ENCODE assay signal across 10 cellular contexts in the genomic region with DNA sequence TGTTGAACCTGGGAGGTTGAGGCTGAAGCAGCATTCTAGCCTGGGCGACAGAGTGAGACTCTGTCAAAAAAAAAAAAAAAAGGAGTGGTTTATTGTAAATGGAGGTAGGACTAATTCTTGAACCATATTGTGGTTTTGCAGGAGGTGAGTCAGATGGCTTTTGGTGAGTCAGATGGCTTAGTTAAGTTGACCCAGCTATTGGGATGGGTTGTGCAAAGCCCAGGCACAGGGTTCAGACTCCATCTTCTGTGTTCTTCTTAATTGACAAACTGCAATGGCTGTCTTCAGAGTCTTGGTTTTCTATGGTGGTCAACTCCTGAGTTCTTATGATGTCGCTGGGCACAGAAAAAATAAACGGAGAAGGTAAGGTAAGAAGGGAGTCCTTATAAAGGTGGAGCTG.
DNase-seq lines count a peak whose midpoint lies in the region; FAIRE-seq and TF ChIP-seq lines count a peak whose summit lies in the region.
"Had no signal": no experiment of that assay in that cellular context is flagged by ENCODE, and none has a peak within 500 bp of the region (broad histone marks: within the 10 kb centered on the region; RNA-seq: fewer than 3 reads in every experiment).

No MANE protein-coding gene starts in this region.

- H3K4me3 ChIP-seq in adipocyte (ENCODE audit: low read length) (no peak overlapping the region), small intestine (ENCODE audit: low read depth in 1 of 2, low read length in 2 of 2) (no peak overlapping the region), dorsolateral prefrontal cortex (no peak overlapping the region)

- 91 to 98% (median 92%) methylated on average over 3 of the region's 3 CpGs for WGBS in small intestine, 3 donors

- no peaks in the 10 kb centered on the region for H3K36me3 ChIP-seq in adipocyte (ENCODE audit: control insufficient read depth, insufficient read depth, low read length, severe bottlenecking)
- no peaks in the 10 kb centered on the region for H3K36me3 ChIP-seq in small intestine (ENCODE audit: control insufficient read depth in 2 of 2, insufficient read depth in 2 of 2, low read length in 2 of 2)

- DNase-seq in GM04504 (ENCODE audit: low read depth), result peak; percentile 59
- DNase-seq in M059J (ENCODE audit: low read depth), result peak; percentile 99
- DNase-seq in adipocyte (ENCODE audit: low read depth), result peak; percentile 56
- DNase-seq in kidney tubule cell (ENCODE audit: low spot score), result peak; percentile 95
- DNase-seq in small intestine, result no peak
- no peak for DNase-seq in germinal center (ENCODE audit: low spot score)
- no peak for DNase-seq in dorsolateral prefrontal cortex
- DNase-seq: hippocampal formation; naive thymus-derived CD4-positive, alpha-beta T cell; NCI-H345 had no signal

- H3K4me1 ChIP-seq in adipocyte (ENCODE audit: control insufficient read depth, insufficient read depth, low read length) (peaks cover 34% of the 10 kb centered on the region), small intestine (ENCODE audit: control insufficient read depth in 2 of 2, insufficient read depth in 1 of 2, low read depth in 1 of 2, low read length in 1 of 2) (no peaks in the 10 kb centered on the region)

- no peak for TF ChIP-seq CTCF in dorsolateral prefrontal cortex (IDR thresholded peaks at IDR 0.05 in 54 of 56, conservative IDR thresholded peaks at IDR 0.05 in 2 of 56; ENCODE audit: low read depth in 1 of 56, partially characterized antibody in 56 of 56)

- H3K9me3 ChIP-seq in adipocyte (ENCODE audit: control insufficient read depth, low read length) (no peaks in the 10 kb centered on the region), small intestine (ENCODE audit: control insufficient read depth, low read depth) (no peaks in the 10 kb centered on the region)

- no peak for FAIRE-seq in small intestine (lab: Jason Lieb, UNC)

- intact Hi-C loops in dorsolateral prefrontal cortex (cut with DNase I), result no loop called here

- no peak overlapping the region for H3K9ac ChIP-seq in adipocyte (ENCODE audit: low read length)

- H3K27ac ChIP-seq in small intestine (ENCODE audit: low read depth in 1 of 2, low read length in 1 of 2), result no peak overlapping the region
- H3K27ac ChIP-seq in dorsolateral prefrontal cortex, result no peak overlapping the region

- H3K27me3 ChIP-seq in adipocyte (replicated peaks; ENCODE audit: control insufficient read depth, insufficient read depth, low read length), result no peaks in the 10 kb centered on the region
- H3K27me3 ChIP-seq in small intestine (ENCODE audit: control insufficient read depth in 2 of 2, insufficient read depth in 2 of 2, low read length in 2 of 2), result no peaks in the 10 kb centered on the region
- H3K27me3 ChIP-seq in dorsolateral prefrontal cortex, result peaks cover 0 to 6% (median 0%) of the 10 kb centered on the region in 45 donors

Comparison
In these comparisons a context has a peak if more than half of its experiments do, and no peak if none do; other contexts are left out.
1. DNase-seq: peak in GM04504 (single experiment), M059J (single experiment), adipocyte (single experiment) and kidney tubule cell (single experiment); none in small intestine (single experiment), germinal center (single experiment) and dorsolateral prefrontal cortex (0 of 10).